In the genomic region with DNA sequence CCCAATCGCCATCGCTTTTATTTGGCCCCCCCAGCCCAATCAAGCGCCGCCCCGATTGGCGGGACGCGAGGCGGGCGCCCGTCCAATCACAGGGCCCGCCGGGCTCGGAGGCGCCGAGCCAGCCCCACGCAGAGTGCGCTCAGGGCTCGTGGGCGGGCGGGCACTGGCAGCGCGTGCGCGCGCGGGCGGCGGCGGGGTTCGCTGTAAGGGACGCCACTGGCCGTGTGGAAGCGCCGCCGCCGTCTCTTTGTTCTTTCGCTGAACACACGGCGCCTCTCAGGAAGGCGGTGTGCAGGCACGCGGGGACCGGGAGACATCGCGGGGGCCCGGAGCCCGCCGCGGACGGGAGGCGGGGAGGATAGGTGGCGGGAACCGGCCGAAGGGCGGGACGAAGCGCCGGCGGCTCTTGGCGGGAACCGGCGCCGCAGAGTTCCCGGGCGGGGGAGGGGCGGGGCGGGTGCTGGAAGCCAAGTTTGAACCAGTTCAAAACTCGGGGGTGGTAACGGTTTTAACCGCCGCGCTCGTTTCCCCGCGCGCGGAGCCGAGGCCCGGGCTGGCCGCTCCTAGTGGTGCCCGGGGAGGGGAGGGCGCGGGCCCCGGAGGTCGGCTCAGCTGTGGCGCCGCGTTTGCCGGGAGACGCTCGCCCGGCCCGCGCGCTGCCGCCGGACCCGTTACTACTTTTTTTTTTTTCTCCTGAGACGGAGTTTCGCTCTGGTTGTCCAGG, we compare ENCODE assay signal across 8 cellular contexts. TPM values are rescaled to one million over a fixed set of nuclear protein-coding genes. Genes with fewer than 3 reads are reported as not detected.
A peak's percentile ranks its signal among the peaks of the same experiment; 100 is the strongest.
DNase-seq lines count a peak whose midpoint lies in the region; ATAC-seq, FAIRE-seq and TF ChIP-seq lines count a peak whose summit lies in the region.

No MANE protein-coding gene starts in this region.

- TF ChIP-seq CTCF in AG09309 (IDR thresholded peaks at IDR 0.05; ENCODE audit: control insufficient read depth, insufficient read depth, low read depth, low read length, missing control alignments): no peak
- TF ChIP-seq CTCF in keratinocyte (optimal IDR thresholded peaks at IDR 0.05 in 1 of 3, IDR thresholded peaks at IDR 0.05 in 1 of 3, conservative IDR thresholded peaks at IDR 0.05 in 1 of 3; ENCODE audit: extremely low read depth in 1 of 3, insufficient read depth in 2 of 3, low read length in 3 of 3): no peak

- no peak for FAIRE-seq in keratinocyte (lab: Jason Lieb, UNC)

- peak overlapping the region; percentile 81 for H3K9ac ChIP-seq in keratinocyte (ENCODE audit: control insufficient read depth, extremely low read depth, insufficient read depth, low read length)

- H3K36me3 ChIP-seq in keratinocyte (ENCODE audit: control insufficient read depth in 2 of 2, extremely low read depth in 1 of 2, insufficient read depth in 2 of 2, low read length in 2 of 2): no peaks in the 10 kb centered on the region

- DNase-seq in AG09309 (ENCODE audit: low read depth) (peak; percentile 46), NCI-H2196 treated with DMSO at 0.1 percent for 48 hours (lab: John Stamatoyannopoulos, UW; ENCODE audit: unreplicated experiment) (peak; percentile 79), caudate nucleus (lab: John Stamatoyannopoulos, UW) (peak; percentile 6 to 96 (median 86)), keratinocyte (ENCODE audit: low read depth, low spot score) (peak; percentile 26)
- DNase-seq in activated CD4-positive, CD25-positive, alpha-beta regulatory T cell (lab: John Stamatoyannopoulos, UW): peak; percentile 82 to 95 (median 89)
- DNase-seq in stimulated activated CD4-positive, alpha-beta T cell treated with anti-CD3 and anti-CD28 coated beads, Interleukin-12 subunit alpha, Interleukin-12 subunit beta, amount 100 ng/mL, for 4 hours: peak; percentile 93

- H3K9me3 ChIP-seq in keratinocyte (ENCODE audit: control insufficient read depth, low read depth, low read length): no peaks in the 10 kb centered on the region

- H2AFZ ChIP-seq in keratinocyte (ENCODE audit: control insufficient read depth, low read length): peak overlapping the region; percentile 69

- peaks cover 2% of the 10 kb centered on the region for H4K20me1 ChIP-seq in keratinocyte (ENCODE audit: control insufficient read depth, extremely low read depth, insufficient read depth, low read length)

- no peaks in the 10 kb centered on the region for H3K27me3 ChIP-seq in keratinocyte (ENCODE audit: control insufficient read depth, extremely low read depth, insufficient read depth, low read length)

- peak; percentile 91 for ATAC-seq in GM18909 (IDR thresholded peaks at IDR 0.05; ENCODE audit: poor library complexity, unreplicated experiment)
- peak; percentile 85 for ATAC-seq in HG03139 (IDR thresholded peaks at IDR 0.05; ENCODE audit: unreplicated experiment)

- H3K27ac ChIP-seq in caudate nucleus (ENCODE audit: low read depth, low read length) (peak overlapping the region; percentile 3), keratinocyte (ENCODE audit: control insufficient read depth, insufficient read depth, low read length) (peak overlapping the region; percentile 68)

- peak overlapping the region; percentile 64 for H3K4me2 ChIP-seq in keratinocyte (ENCODE audit: control insufficient read depth, extremely low read depth, insufficient read depth, low read depth, low read length)

- dilution Hi-C loops in keratinocyte (cut with MboI; ENCODE audit: extremely low pct_ligation_motif_present, low sequenced_read_pairs): no loop called here

- H3K79me2 ChIP-seq in keratinocyte (ENCODE audit: control insufficient read depth, insufficient read depth, low read length): peaks cover 42% of the 10 kb centered on the region

- H3K4me3 ChIP-seq in AG09309 (ENCODE audit: control insufficient read depth, low read depth, low read length): peak overlapping the region; percentile 68
- H3K4me3 ChIP-seq in keratinocyte (ENCODE audit: control insufficient read depth in 2 of 3, extremely low read depth in 1 of 3, insufficient read depth in 2 of 3, low read depth in 1 of 3, low read length in 3 of 3): peak overlapping the region; percentile 82 to 96 (median 95)

- peaks cover 10% of the 10 kb centered on the region for H3K4me1 ChIP-seq in keratinocyte (ENCODE audit: control insufficient read depth, extremely low read depth, insufficient read depth, low read length)

- H3K9me1 ChIP-seq in keratinocyte (ENCODE audit: control insufficient read depth, extremely low read depth, insufficient read depth, low read length): no peaks in the 10 kb centered on the region

RNA-seq across cellular contexts. Expression of a gene that starts 0.4 kb away (rescaled TPM):
- 6.7 to 16.0 TPM (median 11.5 TPM) in 3 replicates for polyA plus RNA-seq in keratinocyte
- polyA plus RNA-seq in keratinocyte (2011; ENCODE audit: low read depth): 14.5 TPM
- 5.5 and 7.9 TPM in 2 replicates for polyA plus RNA-seq in keratinocyte (2011; cell fraction: cytosol; rRNA removed)
- polyA plus RNA-seq in keratinocyte (2011; cell fraction: nucleus; rRNA removed): 11.2 and 16.8 TPM in 2 replicates
- polyA plus RNA-seq in keratinocyte (2012; ENCODE audit: low replicate concordance): 7.3 and 7.4 TPM in 2 replicates
- 2.5 to 7.0 TPM (median 4.1 TPM) in 3 replicates for polyA minus RNA-seq in keratinocyte
- polyA minus RNA-seq in keratinocyte (2011; cell fraction: cytosol; rRNA and poly(A)+ RNA removed): 3.3 TPM
- polyA minus RNA-seq in keratinocyte (2011; cell fraction: nucleus; rRNA and poly(A)+ RNA removed): 4.7 and 6.4 TPM in 2 replicates

Comparison
In these comparisons a context has a peak if more than half of its experiments do, and no peak if none do; other contexts are left out.
1. Peak in every context shown above with its lines: DNase-seq, ATAC-seq, H3K4me3 ChIP-seq and H3K27ac ChIP-seq.
2. DNase-seq: peak in every context shown above with its lines; median percentile 93 in stimulated activated CD4-positive, alpha-beta T cell treated with anti-CD3 and anti-CD28 coated beads, Interleukin-12 subunit alpha, Interleukin-12 subunit beta, amount 100 ng/mL, for 4 hours; 89 in activated CD4-positive, CD25-positive, alpha-beta regulatory T cell; 86 in caudate nucleus; 79 in NCI-H2196 treated with DMSO at 0.1 percent for 48 hours; 46 in AG09309; 26 in keratinocyte.